ENCODE assay signal across 27 cellular contexts in genomic region chr10:77120012-77120411, GRCh38.
"Had no signal": no experiment of that assay in that cellular context is flagged by ENCODE, and none has a peak within 500 bp of the region (broad histone marks: within the 10 kb centered on the region; RNA-seq: fewer than 3 reads in every experiment).

No MANE protein-coding gene starts in this region.

- DNase-seq: cortex of kidney; dorsolateral prefrontal cortex; effector CD8-positive, alpha-beta T cell; esophagus squamous epithelium; foreskin fibroblast; glutamatergic neuron; left ventricle myocardium inferior; lower lobe of right lung; midbrain; posterior cingulate gyrus; sigmoid colon; stimulated activated CD4-positive, alpha-beta T cell treated with anti-CD3 and anti-CD28 coated beads, Interleukin-2, amount 100 ng/mL, for 48 hours; stimulated activated CD8-positive, alpha-beta memory T cell treated with anti-CD3 and anti-CD28 coated beads, Interleukin-4, amount 100 ng/mL, for 48 hours; stimulated activated naive CD8-positive, alpha-beta T cell treated with anti-CD3 and anti-CD28 coated beads, Interleukin-15, Interleukin-2, amounts not matched to agents 100 U/mL and 50 U/mL, for 24 hours; thyroid gland; upper lobe of left lung; uterus had no signal

- H3K27me3 ChIP-seq: dorsolateral prefrontal cortex, esophagus squamous epithelium, gastroesophageal sphincter, right atrium auricular region, sigmoid colon, thyroid gland, upper lobe of left lung, uterus had no signal

- H3K4me3 Mint-ChIP-seq: memory B cell; stimulated activated effector memory CD8-positive, alpha-beta T cell treated with anti-CD3 and anti-CD28 coated beads, Interleukin-12 subunit alpha, Interleukin-12 subunit beta, amount 100 ng/mL, for 72 hours had no signal

- H3K36me3 Mint-ChIP-seq: memory B cell; stimulated activated effector memory CD8-positive, alpha-beta T cell treated with anti-CD3 and anti-CD28 coated beads, Interleukin-12 subunit alpha, Interleukin-12 subunit beta, amount 100 ng/mL, for 72 hours had no signal

- H3K27ac ChIP-seq: dorsolateral prefrontal cortex, epithelial cell of prostate, esophagus squamous epithelium, gastroesophageal sphincter, left ventricle myocardium inferior, lower lobe of right lung, neutrophil, right atrium auricular region, skin epidermis, suprapubic skin, thyroid gland, upper lobe of left lung, uterus had no signal

- H3K9me3 Mint-ChIP-seq: memory B cell; stimulated activated effector memory CD8-positive, alpha-beta T cell treated with anti-CD3 and anti-CD28 coated beads, Interleukin-12 subunit alpha, Interleukin-12 subunit beta, amount 100 ng/mL, for 72 hours had no signal

- H3K9me3 ChIP-seq: esophagus squamous epithelium, gastroesophageal sphincter, left ventricle myocardium inferior, lower lobe of right lung, neutrophil, right atrium auricular region, sigmoid colon, suprapubic skin, thyroid gland, upper lobe of left lung, uterus had no signal

- H3K4me1 Mint-ChIP-seq: memory B cell; stimulated activated effector memory CD8-positive, alpha-beta T cell treated with anti-CD3 and anti-CD28 coated beads, Interleukin-12 subunit alpha, Interleukin-12 subunit beta, amount 100 ng/mL, for 72 hours had no signal

- ATAC-seq: gastroesophageal sphincter; lower lobe of right lung; stimulated activated effector memory CD8-positive, alpha-beta T cell treated with anti-CD3 and anti-CD28 coated beads, Interleukin-12 subunit alpha, Interleukin-12 subunit beta, amount 100 ng/mL, for 72 hours; stimulated activated naive CD8-positive, alpha-beta T cell treated with anti-CD3 and anti-CD28 coated beads, Interleukin-15, Interleukin-2, amounts not matched to agents 100 U/mL and 50 U/mL, for 24 hours had no signal

- H3K4me3 ChIP-seq: dorsolateral prefrontal cortex, esophagus squamous epithelium, gastroesophageal sphincter, left ventricle myocardium inferior, lower lobe of right lung, right atrium auricular region, sigmoid colon, skin epidermis, suprapubic skin, thyroid gland, upper lobe of left lung, uterus had no signal

- H3K27ac Mint-ChIP-seq: memory B cell; stimulated activated effector memory CD8-positive, alpha-beta T cell treated with anti-CD3 and anti-CD28 coated beads, Interleukin-12 subunit alpha, Interleukin-12 subunit beta, amount 100 ng/mL, for 72 hours had no signal

- FAIRE-seq: endometrium, keratinocyte had no signal

- H3K4me1 ChIP-seq: left ventricle myocardium inferior, lower lobe of right lung, right atrium auricular region, suprapubic skin, thyroid gland had no signal

- H3K36me3 ChIP-seq: esophagus squamous epithelium, gastroesophageal sphincter, left ventricle myocardium inferior, lower lobe of right lung, neutrophil, right atrium auricular region, sigmoid colon, suprapubic skin, thyroid gland, upper lobe of left lung, uterus had no signal
